Comparison of ENCODE assay signal across 23 cellular contexts in the genomic region with DNA sequence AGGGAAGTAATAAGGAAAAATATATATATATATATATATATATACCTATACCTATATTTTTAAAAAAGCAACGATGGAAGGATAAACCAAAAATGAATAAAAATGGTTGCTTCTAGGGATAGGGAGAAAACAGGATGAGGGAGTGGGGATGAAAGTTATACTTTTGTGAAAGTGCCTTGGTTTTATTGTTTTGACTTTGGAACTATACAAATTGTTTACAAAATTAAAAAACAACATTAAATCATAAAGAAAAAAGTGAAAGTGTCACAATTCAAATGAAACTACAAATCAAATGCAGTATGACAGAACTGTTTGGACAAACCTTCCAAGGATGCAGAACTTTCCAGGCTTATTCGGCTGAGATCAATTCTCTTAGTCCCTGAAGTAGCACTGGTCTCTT.
"Had no signal": no experiment of that assay in that cellular context is flagged by ENCODE, and none has a peak within 500 bp of the region (broad histone marks: within the 10 kb centered on the region; RNA-seq: fewer than 3 reads in every experiment).

No MANE protein-coding gene starts in this region.

- H3K36me3 ChIP-seq: SJSA1 had no signal

- H3K27me3 ChIP-seq: SJSA1 had no signal

- DNase-seq: KBM-7, NCI-H1092, NCI-H1105 treated with DMSO at 0.1 percent for 48 hours, NCI-H1417 treated with DMSO at 0.1 percent for 48 hours, NCI-H146, NCI-H1694 treated with DMSO at 0.1 percent for 48 hours, NCI-H1930, NCI-H2081, NCI-H2107, NCI-H2227 treated with DMSO at 0.1 percent for 48 hours, NCI-H446, NCI-H510A, NCI-H524 treated with DMSO at 0.1 percent for 48 hours, NCI-H69, NCI-H774, Right ventricle myocardium superior, RPMI8226, SIG-M5 had no signal

- H3K27ac ChIP-seq: HL-60, SJSA1, SK-N-MC had no signal

- FAIRE-seq: HTR-8/SVneo, RCC 7860 had no signal

- H3K4me3 ChIP-seq: SJSA1, SK-N-MC had no signal

- H3K9me3 ChIP-seq: SJSA1 had no signal

- H3K4me1 ChIP-seq: SJSA1 had no signal
